In the genomic region with DNA sequence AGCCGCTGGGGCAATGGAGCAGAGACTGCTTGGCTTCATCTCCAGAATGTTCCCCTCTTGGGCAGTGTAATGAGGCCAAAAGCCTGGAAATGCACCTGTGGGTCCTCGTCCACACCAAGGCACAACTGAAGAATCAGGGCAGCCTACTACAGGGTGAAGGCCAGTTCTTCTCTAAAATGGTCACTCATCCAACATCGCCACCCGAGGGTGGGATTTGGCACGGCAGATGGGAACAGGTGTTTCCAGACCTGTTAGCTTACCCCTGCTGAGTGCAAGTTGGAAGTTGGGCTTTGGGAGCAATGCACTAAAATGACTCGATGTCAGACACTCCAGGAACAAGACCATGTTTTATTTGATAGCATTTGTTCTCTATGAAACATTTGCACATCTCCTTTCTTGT, we compare ENCODE assay signal across 11 cellular contexts.
DNase-seq lines count a peak whose midpoint lies in the region; ATAC-seq, FAIRE-seq and TF ChIP-seq lines count a peak whose summit lies in the region.
"Had no signal": no experiment of that assay in that cellular context is flagged by ENCODE, and none has a peak within 500 bp of the region (broad histone marks: within the 10 kb centered on the region; RNA-seq: fewer than 3 reads in every experiment).

No MANE protein-coding gene starts in this region.

- DNase-seq in CD8-positive, alpha-beta memory T cell, result peak in 4 of 5 donors; percentile 16 to 59 (median 20)
- no peak for DNase-seq in GM23338 (ENCODE audit: low spot score)
- DNase-seq in activated CD4-positive, alpha-beta memory T cell treated with anti-CD3 and anti-CD28 coated beads for 36 hours, result peak; percentile 46
- peak; percentile 23 to 44 (median 26) for DNase-seq in effector memory CD8-positive, alpha-beta T cell
- DNase-seq in HTR-8/SVneo (ENCODE audit: insufficient read length, low spot score), result no peak
- no peak for DNase-seq in NCI-H1092 treated with DMSO at 0.1 percent for 48 hours (lab: John Stamatoyannopoulos, UW)
- no peak for DNase-seq in kidney glomerular epithelial cell (lab: John Stamatoyannopoulos, UW)
- DNase-seq: right cardiac atrium, SIG-M5 had no signal

- H3K9me2 ChIP-seq in GM23338 (ENCODE audit: insufficient read depth), result no peaks in the 10 kb centered on the region

- POLR2A ChIA-PET in CD8-positive, alpha-beta memory T cell (lab: Charles Lee), result no interaction called here
- POLR2A ChIA-PET in activated CD4-positive, alpha-beta memory T cell treated with anti-CD3 and anti-CD28 coated beads for 36 hours (lab: Charles Lee), result no interaction called here

- no peaks in the 10 kb centered on the region for H3K4me1 ChIP-seq in CD8-positive, alpha-beta memory T cell (ENCODE audit: insufficient read depth, low read length)
- H3K4me1 ChIP-seq in GM23338 (ENCODE audit: insufficient read depth), result no peaks in the 10 kb centered on the region

- no peaks in the 10 kb centered on the region for H3K79me2 ChIP-seq in GM23338 (replicated peaks; ENCODE audit: insufficient read depth)

- no peaks in the 10 kb centered on the region for H3K27me3 ChIP-seq in CD8-positive, alpha-beta memory T cell (ENCODE audit: insufficient read depth, low read length, poor library complexity, severe bottlenecking)
- H3K27me3 ChIP-seq in GM23338 (ENCODE audit: insufficient read depth), result no peaks in the 10 kb centered on the region

- no peaks in the 10 kb centered on the region for H3F3A ChIP-seq in GM23338 (replicated peaks; ENCODE audit: low read depth)

- H4K20me1 ChIP-seq in GM23338 (replicated peaks; ENCODE audit: insufficient read depth), result no peaks in the 10 kb centered on the region

- ATAC-seq in GM23338, result peak; percentile 87
- ATAC-seq in effector memory CD8-positive, alpha-beta T cell (replicated peaks), result no peak
- ATAC-seq: right cardiac atrium had no signal

- TF ChIP-seq CTCF in GM23338 (conservative IDR thresholded peaks at IDR 0.05; ENCODE audit: low read depth in 2 of 2), result no peak

- CTCF ChIA-PET in CD8-positive, alpha-beta memory T cell (lab: Charles Lee), result interaction anchor here (0.8 to 3.2 kb wide), 4 partner anchors 11 to 162 kb away, joined by 3 to 20 read pairs (median 4); no protein-coding TSS in a partner anchor
- CTCF ChIA-PET in activated CD4-positive, alpha-beta memory T cell treated with anti-CD3 and anti-CD28 coated beads for 36 hours (lab: Charles Lee), result interaction anchor here (1.8 to 2.1 kb wide), 2 partner anchors 12 to 163 kb away, joined by 6 to 12 read pairs; no protein-coding TSS in a partner anchor

- no peaks in the 10 kb centered on the region for H3K36me3 ChIP-seq in CD8-positive, alpha-beta memory T cell (ENCODE audit: insufficient read depth, low read length)
- H3K36me3 ChIP-seq in GM23338 (ENCODE audit: insufficient read depth), result no peaks in the 10 kb centered on the region

- no peak overlapping the region for H2AFZ ChIP-seq in GM23338

- no peaks in the 10 kb centered on the region for H3K9me3 Mint-ChIP-seq in CD8-positive, alpha-beta memory T cell
- no peaks in the 10 kb centered on the region for H3K9me3 Mint-ChIP-seq in GM23338
- no peaks in the 10 kb centered on the region for H3K9me3 Mint-ChIP-seq in activated CD4-positive, alpha-beta memory T cell treated with anti-CD3 and anti-CD28 coated beads for 36 hours
- peaks cover 0 to 1% of the 10 kb centered on the region in 2 donors for H3K9me3 Mint-ChIP-seq in effector memory CD8-positive, alpha-beta T cell
- H3K9me3 Mint-ChIP-seq: dendritic cell treated with granulocyte-macrophage colony-stimulating factor and Interleukin-4, amounts not matched to agents 40 ng/mL and 50 ng/mL, for 4 days had no signal

- FAIRE-seq in HTR-8/SVneo (lab: Jason Lieb, UNC), result no peak

- no peaks in the 10 kb centered on the region for H3K9me3 ChIP-seq in CD8-positive, alpha-beta memory T cell (ENCODE audit: low read length)

- no peak overlapping the region for H3K27ac ChIP-seq in CD8-positive, alpha-beta memory T cell (ENCODE audit: low read depth, low read length)
- no peak overlapping the region for H3K27ac ChIP-seq in GM23338 (ENCODE audit: low read depth)
- H3K27ac ChIP-seq: C4-2B had no signal

- no peaks in the 10 kb centered on the region for H3K4me1 Mint-ChIP-seq in CD8-positive, alpha-beta memory T cell
- H3K4me1 Mint-ChIP-seq in GM23338, result peaks cover 7% of the 10 kb centered on the region; the same call in 2 of the 3 replicates
- H3K4me1 Mint-ChIP-seq in activated CD4-positive, alpha-beta memory T cell treated with anti-CD3 and anti-CD28 coated beads for 36 hours (ENCODE audit: low read depth), result no peaks in the 10 kb centered on the region
- no peaks in the 10 kb centered on the region for H3K4me1 Mint-ChIP-seq in effector memory CD8-positive, alpha-beta T cell (ENCODE audit: low read depth in 2 of 2)

- no peak overlapping the region for H3K4me2 ChIP-seq in GM23338

- intact Hi-C loops in activated CD4-positive, alpha-beta memory T cell treated with anti-CD3 and anti-CD28 coated beads for 36 hours (cut with micrococcal nuclease), result loop anchor here (5.0 kb wide), 1 partner anchor 161 kb away; no protein-coding TSS in a partner anchor

- H3K36me3 Mint-ChIP-seq in CD8-positive, alpha-beta memory T cell, result no peaks in the 10 kb centered on the region
- no peaks in the 10 kb centered on the region for H3K36me3 Mint-ChIP-seq in GM23338 (ENCODE audit: low read depth)
- H3K36me3 Mint-ChIP-seq in activated CD4-positive, alpha-beta memory T cell treated with anti-CD3 and anti-CD28 coated beads for 36 hours, result no peaks in the 10 kb centered on the region
- H3K36me3 Mint-ChIP-seq in effector memory CD8-positive, alpha-beta T cell (ENCODE audit: insufficient read depth), result no peaks in the 10 kb centered on the region

- no peak overlapping the region for H3K4me3 Mint-ChIP-seq in CD8-positive, alpha-beta memory T cell
- H3K4me3 Mint-ChIP-seq in GM23338, result no peak overlapping the region
- H3K4me3 Mint-ChIP-seq in activated CD4-positive, alpha-beta memory T cell treated with anti-CD3 and anti-CD28 coated beads for 36 hours, result no peak overlapping the region
- H3K4me3 Mint-ChIP-seq in effector memory CD8-positive, alpha-beta T cell, result no peak overlapping the region
- H3K4me3 Mint-ChIP-seq: dendritic cell treated with granulocyte-macrophage colony-stimulating factor and Interleukin-4, amounts not matched to agents 40 ng/mL and 50 ng/mL, for 4 days had no signal

- no peak overlapping the region for H3K27ac Mint-ChIP-seq in CD8-positive, alpha-beta memory T cell
- no peak overlapping the region for H3K27ac Mint-ChIP-seq in GM23338
- no peak overlapping the region for H3K27ac Mint-ChIP-seq in activated CD4-positive, alpha-beta memory T cell treated with anti-CD3 and anti-CD28 coated beads for 36 hours
- H3K27ac Mint-ChIP-seq in effector memory CD8-positive, alpha-beta T cell, result no peak overlapping the region
- H3K27ac Mint-ChIP-seq: dendritic cell treated with granulocyte-macrophage colony-stimulating factor and Interleukin-4, amounts not matched to agents 40 ng/mL and 50 ng/mL, for 4 days had no signal

- no peak overlapping the region for H3K4me3 ChIP-seq in CD8-positive, alpha-beta memory T cell (ENCODE audit: low read length)
- H3K4me3 ChIP-seq in GM23338, result no peak overlapping the region

- peaks cover 5 to 8% of the 10 kb centered on the region in 2 donors for H3K27me3 Mint-ChIP-seq in CD8-positive, alpha-beta memory T cell
- H3K27me3 Mint-ChIP-seq in GM23338 (ENCODE audit: insufficient read depth, low read depth, poor library complexity), result peaks cover 2% of the 10 kb centered on the region
- no peaks in the 10 kb centered on the region for H3K27me3 Mint-ChIP-seq in activated CD4-positive, alpha-beta memory T cell treated with anti-CD3 and anti-CD28 coated beads for 36 hours
- H3K27me3 Mint-ChIP-seq in effector memory CD8-positive, alpha-beta T cell, result peaks cover 16 to 30% of the 10 kb centered on the region in 2 donors

TF ChIP-seq in GM23338, 12 proteins besides CTCF, POLR2A, EP300 and RAD21 (continues in another document):
- no peak for TF ChIP-seq POLR2AphosphoS5 (IDR thresholded peaks at IDR 0.05; ENCODE audit: low read depth)

Comparison
In these comparisons a context has a peak if more than half of its experiments do, and no peak if none do; other contexts are left out.
1. DNase-seq: peak in CD8-positive, alpha-beta memory T cell (4 of 5), activated CD4-positive, alpha-beta memory T cell treated with anti-CD3 and anti-CD28 coated beads for 36 hours (single experiment) and effector memory CD8-positive, alpha-beta T cell (3 of 3); none in GM23338 (single experiment), HTR-8/SVneo (single experiment), NCI-H1092 treated with DMSO at 0.1 percent for 48 hours (single experiment) and kidney glomerular epithelial cell (single experiment).